14 cellular contexts compared by ENCODE assay signal in the genomic region with DNA sequence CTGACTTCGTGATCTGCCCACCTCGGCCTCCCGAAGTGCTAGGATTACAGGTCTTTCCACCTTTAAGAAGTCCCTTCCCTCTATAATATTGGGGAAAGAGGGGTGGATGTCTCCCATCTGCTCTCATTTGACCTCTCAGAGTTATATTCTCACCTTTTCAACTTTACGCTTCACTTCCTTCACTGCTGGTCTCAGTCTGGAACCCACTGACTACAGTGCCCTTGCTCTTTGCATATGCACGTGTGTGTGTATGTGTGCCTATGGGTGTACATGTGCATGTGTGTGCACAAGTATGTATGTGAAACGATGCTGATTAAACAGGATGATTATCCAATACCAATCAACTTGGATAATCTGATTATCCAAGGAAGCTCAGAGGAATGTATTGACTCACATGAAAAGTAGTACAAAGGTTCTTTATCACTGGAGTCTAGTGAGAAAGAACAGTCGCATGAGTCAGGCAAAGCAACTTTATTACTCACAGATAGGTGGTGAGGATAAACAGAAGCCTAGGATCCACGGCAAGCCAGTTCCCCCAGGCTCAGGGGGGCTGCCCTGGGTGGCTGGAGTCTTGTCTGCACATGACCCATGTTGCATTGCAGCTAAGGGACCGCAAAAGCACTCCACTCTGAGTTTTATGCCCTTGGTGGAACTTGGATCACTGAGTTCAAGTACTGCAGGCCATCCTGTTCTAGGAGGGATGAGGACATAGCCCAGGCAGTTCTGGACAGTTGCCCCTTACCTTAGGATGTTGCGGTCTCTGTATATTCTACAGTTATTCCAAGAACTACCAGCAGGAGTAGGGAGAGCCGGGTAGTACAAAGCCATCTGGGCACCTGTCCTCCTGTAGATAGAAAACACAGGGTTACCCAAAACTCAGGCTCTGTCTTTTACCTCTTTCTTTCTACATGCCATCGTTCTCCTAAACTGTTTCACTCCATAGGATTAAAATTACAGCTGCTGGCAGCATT. TPM values are rescaled to one million over a fixed set of nuclear protein-coding genes. Genes with fewer than 3 reads are reported as not detected.
DNase-seq lines count a peak whose midpoint lies in the region; ATAC-seq, FAIRE-seq and TF ChIP-seq lines count a peak whose summit lies in the region.
"Had no signal": no experiment of that assay in that cellular context is flagged by ENCODE, and none has a peak within 500 bp of the region (broad histone marks: within the 10 kb centered on the region; RNA-seq: fewer than 3 reads in every experiment).

No MANE protein-coding gene starts in this region.

- TF ChIP-seq CTCF in fibroblast of pulmonary artery (IDR thresholded peaks at IDR 0.05; ENCODE audit: low read length, missing control alignments): no peak
- no peak for TF ChIP-seq CTCF in right atrium auricular region (IDR thresholded peaks at IDR 0.05)

- no peaks in the 10 kb centered on the region for H3K36me3 ChIP-seq in SJSA1
- no peaks in the 10 kb centered on the region for H3K36me3 ChIP-seq in small intestine (ENCODE audit: control insufficient read depth in 2 of 2, insufficient read depth in 2 of 2, low read length in 2 of 2)
- no peaks in the 10 kb centered on the region for H3K36me3 ChIP-seq in right atrium auricular region

- H3K4me3 ChIP-seq in SJSA1 (no peak overlapping the region), fibroblast of pulmonary artery (replicated peaks; ENCODE audit: low read depth, low read length) (no peak overlapping the region), small intestine (ENCODE audit: low read depth in 1 of 2, low read length in 2 of 2) (no peak overlapping the region), right atrium auricular region (no peak overlapping the region)

- no peak for FAIRE-seq in small intestine (lab: Jason Lieb, UNC)

- peaks cover 18% of the 10 kb centered on the region for H3K4me1 ChIP-seq in SJSA1 (replicated peaks)
- H3K4me1 ChIP-seq in small intestine (ENCODE audit: control insufficient read depth in 2 of 2, insufficient read depth in 1 of 2, low read depth in 1 of 2, low read length in 1 of 2): no peaks in the 10 kb centered on the region
- H3K4me1 ChIP-seq in right atrium auricular region: no peaks in the 10 kb centered on the region

- H3K27ac ChIP-seq in SJSA1: no peak overlapping the region
- no peak overlapping the region for H3K27ac ChIP-seq in small intestine (ENCODE audit: low read depth in 1 of 2, low read length in 1 of 2)
- H3K27ac ChIP-seq in right atrium auricular region: no peak overlapping the region
- H3K27ac ChIP-seq: 22Rv1 had no signal

- ATAC-seq in HG02642 (IDR thresholded peaks at IDR 0.05; ENCODE audit: poor library complexity, unreplicated experiment): no peak
- ATAC-seq: activated CD4-positive, CD25-positive, alpha-beta regulatory T cell treated with anti-CD3 and anti-CD28 coated beads, Interleukin-2, amount 50 U/mL, for 24 hours; left cardiac atrium had no signal

- no peaks in the 10 kb centered on the region for H3K9me3 ChIP-seq in SJSA1 (replicated peaks)
- no peaks in the 10 kb centered on the region for H3K9me3 ChIP-seq in small intestine (ENCODE audit: control insufficient read depth, low read depth)
- H3K9me3 ChIP-seq in right atrium auricular region: no peaks in the 10 kb centered on the region

- DNase-seq in DMS 273 (lab: John Stamatoyannopoulos, UW; ENCODE audit: unreplicated experiment) (peak; percentile 8), DMS 273 treated with DMSO at 0.1 percent for 48 hours (lab: John Stamatoyannopoulos, UW) (no peak), SJSA1 (ENCODE audit: low read depth in 1 of 2, low spot score in 2 of 2) (peak; percentile 23 to 57), fibroblast of pulmonary artery (ENCODE audit: low read depth) (peak; percentile 71), small intestine (peak; percentile 59), UCSD-AML1 (lab: John Stamatoyannopoulos, UW; ENCODE audit: unreplicated experiment) (no peak), right atrium auricular region (ENCODE audit: low spot score) (no peak)
- DNase-seq: activated naive CD4-positive, alpha-beta T cell; left cardiac atrium; NCI-H187; substantia nigra had no signal

- 71 to 80% (median 72%) methylated on average over 12 of the region's 12 CpGs for WGBS in small intestine, 3 donors

- H3K27me3 ChIP-seq in SJSA1 (replicated peaks): no peaks in the 10 kb centered on the region
- H3K27me3 ChIP-seq in small intestine (ENCODE audit: control insufficient read depth in 2 of 2, insufficient read depth in 2 of 2, low read length in 2 of 2): no peaks in the 10 kb centered on the region
- H3K27me3 ChIP-seq in right atrium auricular region: no peaks in the 10 kb centered on the region

RNA-seq across cellular contexts. Expression of gene SNRNP48, which starts 50.9 kb away (rescaled TPM):
- 11.1 and 19.6 TPM in 2 replicates for total RNA-seq in SJSA1 (2014; rRNA removed; shearing (Covaris generic))
- polyA plus RNA-seq in small intestine: 1 to 10 TPM; 7.3 to 9.4 (median 7.4) TPM
- total RNA-seq in right atrium auricular region: 1 to 10 TPM; 9.3 to 9.6 TPM

Comparison
In these comparisons a context has a peak if more than half of its experiments do, and no peak if none do; other contexts are left out.
1. DNase-seq: peak in DMS 273 (single experiment), SJSA1 (2 of 2), fibroblast of pulmonary artery (single experiment) and small intestine (single experiment); none in DMS 273 treated with DMSO at 0.1 percent for 48 hours (single experiment), UCSD-AML1 (single experiment) and right atrium auricular region (single experiment).